28 cellular contexts compared by ENCODE assay signal in genomic region chr16:1754204-1754603, GRCh38.
"Had no signal": no experiment of that assay in that cellular context is flagged by ENCODE, and none has a peak within 500 bp of the region (broad histone marks: within the 10 kb centered on the region; RNA-seq: fewer than 3 reads in every experiment).

No MANE protein-coding gene starts in this region.

- H3K4me1 ChIP-seq: esophagus muscularis mucosa, neural progenitor cell, parathyroid adenoma, prostate gland, sigmoid colon, tibial nerve had no signal

- H3K27ac ChIP-seq: esophagus muscularis mucosa, neural progenitor cell, parathyroid adenoma, prostate gland, sigmoid colon, spleen, thoracic aorta, tibial nerve had no signal

- FAIRE-seq: colon, frontal cortex had no signal

- H3K27me3 ChIP-seq: dorsolateral prefrontal cortex, esophagus muscularis mucosa, neural progenitor cell, sigmoid colon, spleen, tibial nerve had no signal

- DNase-seq: central memory CD4-positive, alpha-beta T cell; dorsolateral prefrontal cortex; effector CD4-positive, alpha-beta T cell; hypothalamus; immature natural killer cell; islet precursor cell; mesenchymal stem cell; mucosa of descending colon; naive thymus-derived CD4-positive, alpha-beta T cell; right cardiac atrium; sigmoid colon; spleen; stimulated activated CD4-positive, alpha-beta T cell treated with anti-CD3 and anti-CD28 coated beads, Interleukin-4, amount 100 ng/mL, for 4 hours had no signal

- H3K27ac Mint-ChIP-seq: mesothelial cell of epicardium; naive thymus-derived CD4-positive, alpha-beta T cell; nephron; neural progenitor cell; stimulated activated memory B cell treated with anti-CD40 and anti-IgM and Interleukin-4, amounts not matched to agents 10 μg/mL and 1 μg/mL and 100 μg/mL, for 72 hours; stimulated activated naive CD8-positive, alpha-beta T cell treated with anti-CD3 and anti-CD28 coated beads, Interleukin-15, Interleukin-2, amounts not matched to agents 100 ng/mL and 50 ng/mL, for 24 hours had no signal

- H3K4me3 ChIP-seq: dorsolateral prefrontal cortex, esophagus muscularis mucosa, lung, mucosa of descending colon, neural progenitor cell, prostate gland, sigmoid colon, skin epidermis, spleen, thoracic aorta, tibial nerve had no signal

- H3K4me3 Mint-ChIP-seq: immature natural killer cell; mesothelial cell of epicardium; naive thymus-derived CD4-positive, alpha-beta T cell; nephron; neural progenitor cell; stimulated activated memory B cell treated with anti-CD40 and anti-IgM and Interleukin-4, amounts not matched to agents 10 μg/mL and 1 μg/mL and 100 μg/mL, for 72 hours; stimulated activated naive CD8-positive, alpha-beta T cell treated with anti-CD3 and anti-CD28 coated beads, Interleukin-15, Interleukin-2, amounts not matched to agents 100 ng/mL and 50 ng/mL, for 24 hours had no signal

- ATAC-seq: left lobe of liver; mucosa of descending colon; naive thymus-derived CD4-positive, alpha-beta T cell; right cardiac atrium; stimulated activated memory B cell treated with anti-CD40 and anti-IgM and Interleukin-4, amounts not matched to agents 10 μg/mL and 1 μg/mL and 100 μg/mL, for 72 hours had no signal

- H3K4me1 Mint-ChIP-seq: mesothelial cell of epicardium; nephron; neural progenitor cell; stimulated activated memory B cell treated with anti-CD40 and anti-IgM and Interleukin-4, amounts not matched to agents 10 μg/mL and 1 μg/mL and 100 μg/mL, for 72 hours had no signal

- H3K4me2 ChIP-seq: neural progenitor cell had no signal

- H3K9me3 ChIP-seq: esophagus muscularis mucosa, mucosa of descending colon, prostate gland, sigmoid colon, spleen, thoracic aorta, tibial nerve had no signal

- H2AFZ ChIP-seq: neural progenitor cell, parathyroid adenoma had no signal

- H3K9me3 Mint-ChIP-seq: immature natural killer cell; mesothelial cell of epicardium; naive thymus-derived CD4-positive, alpha-beta T cell; nephron; neural progenitor cell; stimulated activated memory B cell treated with anti-CD40 and anti-IgM and Interleukin-4, amounts not matched to agents 10 μg/mL and 1 μg/mL and 100 μg/mL, for 72 hours; stimulated activated naive CD8-positive, alpha-beta T cell treated with anti-CD3 and anti-CD28 coated beads, Interleukin-15, Interleukin-2, amounts not matched to agents 100 ng/mL and 50 ng/mL, for 24 hours had no signal

- H3K9ac ChIP-seq: neural progenitor cell, parathyroid adenoma had no signal

- H3K36me3 ChIP-seq: neural progenitor cell had no signal

- H3K27me3 Mint-ChIP-seq: naive thymus-derived CD4-positive, alpha-beta T cell; stimulated activated memory B cell treated with anti-CD40 and anti-IgM and Interleukin-4, amounts not matched to agents 10 μg/mL and 1 μg/mL and 100 μg/mL, for 72 hours; stimulated activated naive CD8-positive, alpha-beta T cell treated with anti-CD3 and anti-CD28 coated beads, Interleukin-15, Interleukin-2, amounts not matched to agents 100 ng/mL and 50 ng/mL, for 24 hours had no signal
